In genomic region chr15:44128443-44128842, GRCh38 we compare ENCODE assay signal across 8 cellular contexts.
"Had no signal": no experiment of that assay in that cellular context is flagged by ENCODE, and none has a peak within 500 bp of the region (broad histone marks: within the 10 kb centered on the region; RNA-seq: fewer than 3 reads in every experiment).

No MANE protein-coding gene starts in this region.

- H3K4me3 ChIP-seq: GM12878 had no signal

- FAIRE-seq: G401.6, GM12878, GM12891, GM12892, GM18507, GM19239 had no signal

- DNase-seq: GDM1, GF-D8 had no signal

- ATAC-seq: GM12878 had no signal
